In genomic region chr21:34642211-34643075, GRCh38 we compare ENCODE assay signal across 10 cellular contexts. TPM values are rescaled to one million over a fixed set of nuclear protein-coding genes. Genes with fewer than 3 reads are reported as not detected.
DNase-seq lines count a peak whose midpoint lies in the region; ATAC-seq, FAIRE-seq and TF ChIP-seq lines count a peak whose summit lies in the region.
"Had no signal": no experiment of that assay in that cellular context is flagged by ENCODE, and none has a peak within 500 bp of the region (broad histone marks: within the 10 kb centered on the region; RNA-seq: fewer than 3 reads in every experiment).

No MANE protein-coding gene starts in this region.

- dilution Hi-C loops in keratinocyte (cut with MboI; ENCODE audit: extremely low pct_ligation_motif_present, low sequenced_read_pairs), result no loop called here

- ATAC-seq in GM18517 (IDR thresholded peaks at IDR 0.05; ENCODE audit: unreplicated experiment), result peak; percentile 46

- H3K4me1 ChIP-seq in Karpas-422 (ENCODE audit: low read length) (peaks cover 19% of the 10 kb centered on the region), keratinocyte (ENCODE audit: control insufficient read depth, extremely low read depth, insufficient read depth, low read length) (peaks cover 21% of the 10 kb centered on the region), adrenal gland (replicated peaks in 1 of 2) (no peaks in the 10 kb centered on the region)

- H3K4me2 ChIP-seq in Karpas-422 (ENCODE audit: low read depth, low read length, poor library complexity, severe bottlenecking), result peak overlapping the region; percentile 3
- no peak overlapping the region for H3K4me2 ChIP-seq in keratinocyte (ENCODE audit: control insufficient read depth, extremely low read depth, insufficient read depth, low read depth, low read length)

- peak; percentile 78 for DNase-seq in H4 (ENCODE audit: low spot score)
- DNase-seq in Karpas-422, result peak; percentile 46
- peak; percentile 40 for DNase-seq in keratinocyte (ENCODE audit: low read depth, low spot score)
- DNase-seq in NCI-H1105 (lab: John Stamatoyannopoulos, UW), result no peak
- no peak for DNase-seq in putamen (ENCODE audit: low spot score)
- DNase-seq in adrenal gland, result no peak
- no peak for DNase-seq in NCI-H1436 (lab: John Stamatoyannopoulos, UW)
- DNase-seq: NCI-H748 treated with DMSO at 0.1 percent for 48 hours had no signal

- H4K20me1 ChIP-seq in Karpas-422 (ENCODE audit: insufficient read depth, low read depth, low read length) (no peaks in the 10 kb centered on the region), keratinocyte (ENCODE audit: control insufficient read depth, extremely low read depth, insufficient read depth, low read length) (peaks cover 2% of the 10 kb centered on the region)

- H2AFZ ChIP-seq in Karpas-422 (ENCODE audit: low read length) (no peak overlapping the region), keratinocyte (ENCODE audit: control insufficient read depth, low read length) (no peak overlapping the region)

- FAIRE-seq in keratinocyte (lab: Jason Lieb, UNC), result peak; percentile 17
- FAIRE-seq: H1 had no signal

- H3K9me2 ChIP-seq in Karpas-422 (replicated peaks; ENCODE audit: insufficient read depth, low read length), result no peaks in the 10 kb centered on the region

- H3K27me3 ChIP-seq in Karpas-422 (ENCODE audit: low read length), result 0 out of 2 replicates have a peak, but pooled peaks cover 2% of the 10 kb centered on the region
- H3K27me3 ChIP-seq in keratinocyte (ENCODE audit: control insufficient read depth, extremely low read depth, insufficient read depth, low read length), result peaks cover 11% of the 10 kb centered on the region
- no peaks in the 10 kb centered on the region for H3K27me3 ChIP-seq in adrenal gland

- no peak for TF ChIP-seq POLR2A in adrenal gland (IDR thresholded peaks at IDR 0.05)

- H3K4me3 ChIP-seq in Karpas-422 (ENCODE audit: low read length) (no peak overlapping the region), keratinocyte (ENCODE audit: control insufficient read depth in 2 of 3, extremely low read depth in 1 of 3, insufficient read depth in 2 of 3, low read depth in 1 of 3, low read length in 3 of 3) (no peak overlapping the region), adrenal gland (no peak overlapping the region)

- intact Hi-C loops in adrenal gland (cut with DNase I), result no loop called here

- 73 to 94% (median 78%) methylated on average over 5 to 7 of the region's 7 CpGs for WGBS in adrenal gland, 4 donors

- no peaks in the 10 kb centered on the region for H3K36me3 ChIP-seq in Karpas-422 (ENCODE audit: insufficient read depth, low read length)
- H3K36me3 ChIP-seq in keratinocyte (ENCODE audit: control insufficient read depth in 2 of 2, extremely low read depth in 1 of 2, insufficient read depth in 2 of 2, low read length in 2 of 2), result no peaks in the 10 kb centered on the region
- H3K36me3 ChIP-seq in adrenal gland (replicated peaks in 1 of 2), result no peaks in the 10 kb centered on the region

- H3K9ac ChIP-seq in Karpas-422 (ENCODE audit: low read length) (no peak overlapping the region), keratinocyte (ENCODE audit: control insufficient read depth, extremely low read depth, insufficient read depth, low read length) (no peak overlapping the region)

- H3K79me2 ChIP-seq in Karpas-422 (ENCODE audit: low read length) (no peaks in the 10 kb centered on the region), keratinocyte (ENCODE audit: control insufficient read depth, insufficient read depth, low read length) (no peaks in the 10 kb centered on the region)

- H3K27ac ChIP-seq in Karpas-422 (ENCODE audit: low read length) (no peak overlapping the region), keratinocyte (ENCODE audit: control insufficient read depth, insufficient read depth, low read length) (no peak overlapping the region), adrenal gland (no peak overlapping the region)

- H3K9me3 ChIP-seq in Karpas-422 (ENCODE audit: low read length) (no peaks in the 10 kb centered on the region), keratinocyte (ENCODE audit: control insufficient read depth, low read depth, low read length) (no peaks in the 10 kb centered on the region), adrenal gland (replicated peaks in 1 of 3) (no peaks in the 10 kb centered on the region)

- no peak for TF ChIP-seq CTCF in keratinocyte (optimal IDR thresholded peaks at IDR 0.05 in 1 of 3, IDR thresholded peaks at IDR 0.05 in 1 of 3, conservative IDR thresholded peaks at IDR 0.05 in 1 of 3; ENCODE audit: extremely low read depth in 1 of 3, insufficient read depth in 2 of 3, low read length in 3 of 3)
- no peak for TF ChIP-seq CTCF in adrenal gland (IDR thresholded peaks at IDR 0.05)

- H3K9me1 ChIP-seq in keratinocyte (ENCODE audit: control insufficient read depth, extremely low read depth, insufficient read depth, low read length), result no peaks in the 10 kb centered on the region

RNA-seq across cellular contexts. Expression of gene CLIC6, which starts 26.4 kb away (rescaled TPM):
- total RNA-seq in H4 (2014; rRNA removed; shearing (Covaris generic)), result not detected in 2 replicates
- not detected in 2 replicates for total RNA-seq in Karpas-422 (2014; rRNA removed; shearing (Covaris generic); ENCODE audit: low replicate concordance)
- polyA plus RNA-seq in keratinocyte, result not detected in 3 replicates
- not detected for polyA plus RNA-seq in keratinocyte (2011; ENCODE audit: low read depth)
- not detected in 2 replicates for polyA plus RNA-seq in keratinocyte (2011; cell fraction: cytosol; rRNA removed)
- polyA plus RNA-seq in keratinocyte (2011; cell fraction: nucleus; rRNA removed), result not detected in 2 replicates
- polyA plus RNA-seq in keratinocyte (2012; ENCODE audit: low replicate concordance), result not detected in 2 replicates
- not detected in 3 replicates for polyA minus RNA-seq in keratinocyte
- not detected for polyA minus RNA-seq in keratinocyte (2011; cell fraction: cytosol; rRNA and poly(A)+ RNA removed)
- polyA minus RNA-seq in keratinocyte (2011; cell fraction: nucleus; rRNA and poly(A)+ RNA removed), result not detected in 2 replicates
- under 1 TPM in 5 of 8 donors, not detected in 3; 0.07 to 0.41 (median 0.21) TPM for total RNA-seq in adrenal gland
- polyA plus RNA-seq in adrenal gland, result under 1 TPM in 2 of 3 donors, not detected in 1; 0.24 to 0.32 TPM

RNA-seq across cellular contexts. Expression of gene RCAN1, which starts 27.5 kb away (rescaled TPM):
- total RNA-seq in H4 (2014; rRNA removed; shearing (Covaris generic)), result 43.7 and 52.2 TPM in 2 replicates
- 2.5 and 3.4 TPM in 2 replicates for total RNA-seq in Karpas-422 (2014; rRNA removed; shearing (Covaris generic); ENCODE audit: low replicate concordance)
- polyA plus RNA-seq in keratinocyte (14.6 to 22.4 TPM (median 21.3 TPM) in 3 replicates), adrenal gland (10 to 100 TPM; 17.8 to 26.5 (median 22.1) TPM)
- polyA plus RNA-seq in keratinocyte (2011; ENCODE audit: low read depth), result 16.3 TPM
- polyA plus RNA-seq in keratinocyte (2011; cell fraction: cytosol; rRNA removed), result 14.4 and 18.3 TPM in 2 replicates
- polyA plus RNA-seq in keratinocyte (2011; cell fraction: nucleus; rRNA removed), result 19.4 and 21.4 TPM in 2 replicates
- 17.4 and 28.5 TPM in 2 replicates for polyA plus RNA-seq in keratinocyte (2012; ENCODE audit: low replicate concordance)
- polyA minus RNA-seq in keratinocyte, result 8.9 to 23.0 TPM (median 16.1 TPM) in 3 replicates
- polyA minus RNA-seq in keratinocyte (2011; cell fraction: cytosol; rRNA and poly(A)+ RNA removed), result 10.0 TPM
- polyA minus RNA-seq in keratinocyte (2011; cell fraction: nucleus; rRNA and poly(A)+ RNA removed), result 13.8 and 21.0 TPM in 2 replicates
- 10 to 100 TPM; 13.6 to 74.4 (median 24.2) TPM for total RNA-seq in adrenal gland

Comparison
In these comparisons a context has a peak if more than half of its experiments do, and no peak if none do; other contexts are left out.
1. DNase-seq: peak in H4 (single experiment), Karpas-422 (single experiment) and keratinocyte (single experiment); none in NCI-H1105 (single experiment), putamen (single experiment), adrenal gland (0 of 7) and NCI-H1436 (single experiment).